22 cellular contexts compared by ENCODE assay signal in the genomic region with DNA sequence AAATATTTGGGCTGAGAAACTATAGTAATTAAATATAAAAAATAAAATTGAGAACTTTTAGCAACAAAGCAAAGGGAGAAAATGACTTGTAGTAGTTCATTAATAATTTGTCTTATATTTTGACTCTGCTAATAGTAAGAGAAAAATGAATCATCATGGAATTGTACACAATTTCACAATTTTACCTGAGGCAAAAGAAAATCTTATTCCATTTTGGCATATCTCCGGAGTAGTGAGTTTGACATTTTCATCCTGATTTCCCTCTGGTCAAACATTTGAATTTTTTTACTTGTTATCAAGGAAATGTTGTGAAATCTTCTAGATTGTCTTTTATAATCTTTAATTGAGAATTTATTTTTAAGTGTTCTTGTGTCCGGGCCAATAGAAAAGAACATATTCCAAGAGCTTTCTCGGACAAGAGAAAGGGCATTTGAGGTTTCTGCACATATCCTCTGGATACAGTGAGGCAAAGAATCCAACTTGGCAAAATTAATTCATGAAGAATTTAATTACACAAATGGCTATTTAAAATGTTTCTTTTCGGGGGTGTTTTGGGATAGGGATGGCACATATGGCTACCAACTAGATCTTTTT.
DNase-seq lines count a peak whose midpoint lies in the region; ATAC-seq, FAIRE-seq and TF ChIP-seq lines count a peak whose summit lies in the region.
"Had no signal": no experiment of that assay in that cellular context is flagged by ENCODE, and none has a peak within 500 bp of the region (broad histone marks: within the 10 kb centered on the region; RNA-seq: fewer than 3 reads in every experiment).

No MANE protein-coding gene starts in this region.

- H3K9ac ChIP-seq in keratinocyte (ENCODE audit: control insufficient read depth, extremely low read depth, insufficient read depth, low read length): no peak overlapping the region
- H3K9ac ChIP-seq: BLaER1 had no signal

- no peak for TF ChIP-seq POLR2A in A549 (IDR thresholded peaks at IDR 0.05; ENCODE audit: low read length)

- no peaks in the 10 kb centered on the region for H4K20me1 ChIP-seq in keratinocyte (ENCODE audit: control insufficient read depth, extremely low read depth, insufficient read depth, low read length)
- H4K20me1 ChIP-seq: BLaER1 had no signal

- FAIRE-seq in A549 (lab: Jason Lieb, UNC) (no peak), endometrium (lab: Jason Lieb, UNC) (peak; percentile 31), keratinocyte (lab: Jason Lieb, UNC) (no peak)
- FAIRE-seq: A204.1, K562 had no signal

- TF ChIP-seq EP300 in A549 (IDR thresholded peaks at IDR 0.05): no peak

- H3K27me3 ChIP-seq in RWPE2 (ENCODE audit: insufficient read depth, poor library complexity, severe bottlenecking): no peaks in the 10 kb centered on the region
- H3K27me3 ChIP-seq in keratinocyte (ENCODE audit: control insufficient read depth, extremely low read depth, insufficient read depth, low read length): no peaks in the 10 kb centered on the region
- H3K27me3 ChIP-seq: BLaER1, SJCRH30 had no signal

- H3K36me3 ChIP-seq in RWPE2 (ENCODE audit: low read depth) (no peaks in the 10 kb centered on the region), keratinocyte (ENCODE audit: control insufficient read depth in 2 of 2, extremely low read depth in 1 of 2, insufficient read depth in 2 of 2, low read length in 2 of 2) (no peaks in the 10 kb centered on the region)
- H3K36me3 ChIP-seq: BLaER1, SJCRH30 had no signal

- DNase-seq in A549 (ENCODE audit: low read depth in 1 of 2, low spot score in 1 of 2) (no peak), RWPE2 (ENCODE audit: low spot score) (no peak), keratinocyte (ENCODE audit: low read depth, low spot score) (no peak), NCI-H146 (lab: John Stamatoyannopoulos, UW) (no peak)
- DNase-seq in activated effector memory CD4-positive, alpha-beta T cell treated with anti-CD3 and anti-CD28 coated beads, Interleukin-2, amount 50 U/mL, for 16 hours: no peak
- DNase-seq: CD4-positive, alpha-beta memory T cell; DMS153; GF-D8; NCI-H1105 treated with DMSO at 0.1 percent for 48 hours; NCI-H1694 treated with DMSO at 0.1 percent for 48 hours; NCI-H2107; NCI-H510A treated with DMSO at 0.1 percent for 48 hours; NCI-H82; OCI-M1; SJCRH30 had no signal

- POLR2A ChIA-PET in A549 (lab: Yijun Ruan, JAX): no interaction called here

- H3K4me3 ChIP-seq in A549: no peak overlapping the region
- no peak overlapping the region for H3K4me3 ChIP-seq in RWPE2 (ENCODE audit: severe bottlenecking)
- no peak overlapping the region for H3K4me3 ChIP-seq in keratinocyte (ENCODE audit: control insufficient read depth in 2 of 3, extremely low read depth in 1 of 3, insufficient read depth in 2 of 3, low read depth in 1 of 3, low read length in 3 of 3)
- H3K4me3 ChIP-seq: BLaER1, GM23338, K562, SJCRH30 had no signal

- no peaks in the 10 kb centered on the region for H3K9me1 ChIP-seq in keratinocyte (ENCODE audit: control insufficient read depth, extremely low read depth, insufficient read depth, low read length)

- dilution Hi-C loops in keratinocyte (cut with MboI; ENCODE audit: extremely low pct_ligation_motif_present, low sequenced_read_pairs): no loop called here

- no peak for TF ChIP-seq CTCF in A549 (IDR thresholded peaks at IDR 0.05)
- TF ChIP-seq CTCF in RWPE2 (IDR thresholded peaks at IDR 0.05; ENCODE audit: poor library complexity, severe bottlenecking): no peak
- TF ChIP-seq CTCF in keratinocyte (optimal IDR thresholded peaks at IDR 0.05 in 1 of 3, IDR thresholded peaks at IDR 0.05 in 1 of 3, conservative IDR thresholded peaks at IDR 0.05 in 1 of 3; ENCODE audit: extremely low read depth in 1 of 3, insufficient read depth in 2 of 3, low read length in 3 of 3): no peak

- H3K27ac ChIP-seq in A549: no peak overlapping the region
- H3K27ac ChIP-seq in RWPE2 (ENCODE audit: poor library complexity, severe bottlenecking): no peak overlapping the region
- no peak overlapping the region for H3K27ac ChIP-seq in keratinocyte (ENCODE audit: control insufficient read depth, insufficient read depth, low read length)
- H3K27ac ChIP-seq: BLaER1, SJCRH30 had no signal

- H3K79me2 ChIP-seq in keratinocyte (ENCODE audit: control insufficient read depth, insufficient read depth, low read length): no peaks in the 10 kb centered on the region

- H3K4me1 ChIP-seq in A549 (peaks cover 17% of the 10 kb centered on the region; the same call in 2 of the 3 replicates), RWPE2 (ENCODE audit: insufficient read depth, poor library complexity, severe bottlenecking) (peaks cover 11% of the 10 kb centered on the region), keratinocyte (ENCODE audit: control insufficient read depth, extremely low read depth, insufficient read depth, low read length) (peaks cover 3% of the 10 kb centered on the region)
- H3K4me1 ChIP-seq: BLaER1, SJCRH30 had no signal

- WGBS in A549 (ENCODE audit: missing lambda C conversion rate): 63% methylated on average over 4 of the region's 4 CpGs

- no peak overlapping the region for H2AFZ ChIP-seq in keratinocyte (ENCODE audit: control insufficient read depth, low read length)

- H3K9me3 ChIP-seq in A549 (no peaks in the 10 kb centered on the region), RWPE2 (ENCODE audit: severe bottlenecking) (peaks cover 3% of the 10 kb centered on the region), keratinocyte (ENCODE audit: control insufficient read depth, low read depth, low read length) (no peaks in the 10 kb centered on the region)
- H3K9me3 ChIP-seq: BLaER1, SJCRH30 had no signal

- peak overlapping the region; percentile 34 for H3K4me2 ChIP-seq in A549
- H3K4me2 ChIP-seq in keratinocyte (ENCODE audit: control insufficient read depth, extremely low read depth, insufficient read depth, low read depth, low read length): peak overlapping the region; percentile 11
- H3K4me2 ChIP-seq: BLaER1, GM23338 had no signal

- no peak for ATAC-seq in A549
- peak; percentile 50; the same call in 2 of the 3 replicates for ATAC-seq in RWPE2 (ENCODE audit: low read depth)
- ATAC-seq in GM19452 (IDR thresholded peaks at IDR 0.05; ENCODE audit: unreplicated experiment): no peak
- ATAC-seq: GM23338, HCT116, K562 had no signal

- CTCF ChIA-PET in A549 (lab: Yijun Ruan, JAX): no interaction called here

- no peak for TF ChIP-seq RAD21 in A549 (conservative IDR thresholded peaks at IDR 0.05 in 1 of 2, IDR thresholded peaks at IDR 0.05 in 1 of 2)

TF ChIP-seq in A549, 52 proteins besides CTCF, POLR2A, EP300 and RAD21:
- TF ChIP-seq GATA3 (IDR thresholded peaks at IDR 0.05; ENCODE audit: borderline replicate concordance) (no peak), JUNB (IDR thresholded peaks at IDR 0.05) (0 out of 2 replicates have a peak, but pooled peaks have one; percentile 11), CEBPB (IDR thresholded peaks at IDR 0.05) (peak; percentile 7 to 13; a peak in 1 of 4 replicates), KDM5A (IDR thresholded peaks at IDR 0.05) (no peak), HOXA7 (CRISPR knock-in tag; IDR thresholded peaks at IDR 0.05) (no peak), RCOR1 (IDR thresholded peaks at IDR 0.05; ENCODE audit: low read depth, low read length) (no peak)
- TF ChIP-seq, protein P1, sequence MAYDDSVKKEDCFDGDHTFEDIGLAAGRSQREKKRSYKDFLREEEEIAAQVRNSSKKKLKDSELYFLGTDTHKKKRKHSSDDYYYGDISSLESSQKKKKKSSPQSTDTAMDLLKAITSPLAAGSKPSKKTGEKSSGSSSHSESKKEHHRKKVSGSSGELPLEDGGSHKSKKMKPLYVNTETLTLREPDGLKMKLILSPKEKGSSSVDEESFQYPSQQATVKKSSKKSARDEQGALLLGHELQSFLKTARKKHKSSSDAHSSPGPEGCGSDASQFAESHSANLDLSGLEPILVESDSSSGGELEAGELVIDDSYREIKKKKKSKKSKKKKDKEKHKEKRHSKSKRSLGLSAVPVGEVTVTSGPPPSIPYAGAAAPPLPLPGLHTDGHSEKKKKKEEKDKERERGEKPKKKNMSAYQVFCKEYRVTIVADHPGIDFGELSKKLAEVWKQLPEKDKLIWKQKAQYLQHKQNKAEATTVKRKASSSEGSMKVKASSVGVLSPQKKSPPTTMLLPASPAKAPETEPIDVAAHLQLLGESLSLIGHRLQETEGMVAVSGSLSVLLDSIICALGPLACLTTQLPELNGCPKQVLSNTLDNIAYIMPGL (CRISPR knock-in tag; IDR thresholded peaks at IDR 0.05; ENCODE audit: borderline replicate concordance): no peak
